26 cellular contexts compared by ENCODE assay signal in the genomic region with DNA sequence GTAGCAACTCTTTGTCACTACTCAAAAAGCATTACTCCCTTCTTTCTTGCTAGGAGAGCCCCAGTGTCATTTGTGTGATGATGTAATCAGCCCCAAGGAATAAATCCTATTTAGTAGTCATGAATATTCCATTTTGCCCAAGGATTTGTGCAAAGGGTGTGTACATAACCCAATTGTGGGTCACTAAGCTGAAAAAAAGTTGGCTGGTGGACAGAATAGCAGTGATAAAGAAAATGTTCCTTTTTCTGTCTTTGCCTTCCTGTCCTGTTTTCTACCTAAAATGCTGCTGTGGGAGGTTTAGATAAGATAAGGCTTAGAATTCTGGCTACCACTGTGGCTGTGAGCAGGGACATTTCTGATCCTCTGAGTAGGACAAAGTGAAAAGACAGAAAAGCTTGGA.
"Had no signal": no experiment of that assay in that cellular context is flagged by ENCODE, and none has a peak within 500 bp of the region (broad histone marks: within the 10 kb centered on the region; RNA-seq: fewer than 3 reads in every experiment).

No MANE protein-coding gene starts in this region.

- H3K4me1 ChIP-seq: pancreas, prostate gland, right lobe of liver, sigmoid colon, stomach, suprapubic skin, testis, tibial artery, transverse colon, upper lobe of right lung, uterus had no signal

- H3K4me3 ChIP-seq: pancreas, prostate gland, right lobe of liver, sigmoid colon, stomach, suprapubic skin, testis, tibial artery, transverse colon, upper lobe of right lung, uterus had no signal

- DNase-seq: naive thymus-derived CD8-positive, alpha-beta T cell; nephron progenitor cell; nucleus accumbens; pancreas; retina; right cardiac atrium; right lobe of liver; sigmoid colon; small intestine; stimulated activated CD4-positive, alpha-beta T cell treated with anti-CD3 and anti-CD28 coated beads, Interleukin-15, amount 100 ng/mL, for 24 hours; stimulated activated CD4-positive, alpha-beta T cell treated with anti-CD3 and anti-CD28 coated beads, Interleukin-2, amount 100 ng/mL, for 24 hours; stimulated activated CD4-positive, alpha-beta T cell treated with anti-CD3 and anti-CD28 coated beads, Interleukin-2, amount 100 ng/mL, for 48 hours; stimulated activated CD4-positive, alpha-beta T cell treated with anti-CD3 and anti-CD28 coated beads, Interleukin-4, amount 100 ng/mL, for 24 hours; stimulated activated naive B cell treated with anti-CD40 and anti-IgM and Interleukin-4, amounts not matched to agents 10 μg/mL and 1 μg/mL and 100 μg/mL, for 72 hours; stimulated activated naive CD4-positive, alpha-beta T cell treated with Interleukin-2 at 50 U/mL for 16 hours; stomach; testis; tibial artery; transverse colon; upper lobe of right lung; uterus had no signal

- H3K36me3 ChIP-seq: neutrophil, pancreas, prostate gland, right lobe of liver, sigmoid colon, stomach, suprapubic skin, tibial artery, transverse colon, upper lobe of right lung, uterus had no signal

- H3K9me3 ChIP-seq: neutrophil, pancreas, prostate gland, right lobe of liver, sigmoid colon, stomach, suprapubic skin, testis, tibial artery, transverse colon, upper lobe of right lung, uterus had no signal

- H3K27me3 ChIP-seq: neutrophil, pancreas, right lobe of liver, sigmoid colon, stomach, suprapubic skin, testis, tibial artery, transverse colon, upper lobe of right lung had no signal

- ATAC-seq: naive thymus-derived CD8-positive, alpha-beta T cell; natural killer cell treated with Interleukin-12 subunit alpha and Interleukin-12 subunit beta and Interleukin-15 and Interleukin-18, amount 100 ng/mL, for 72 hours; pancreas; right cardiac atrium; right lobe of liver; stimulated activated effector memory CD8-positive, alpha-beta T cell treated with anti-CD3 and anti-CD28 coated beads, Interleukin-12 subunit alpha, Interleukin-12 subunit beta, amount 100 ng/mL, for 72 hours; upper lobe of right lung had no signal

- H3K27ac ChIP-seq: neutrophil, pancreas, prostate gland, right lobe of liver, sigmoid colon, stomach, suprapubic skin, testis, tibial artery, transverse colon, upper lobe of right lung, uterus had no signal
